Comparison of ENCODE assay signal across 1 cellular context in genomic region chr1:64483711-64484454, GRCh38.
TF ChIP-seq lines count a peak whose summit lies in the region.

No MANE protein-coding gene starts in this region.

TF ChIP-seq in WTC11, 78 proteins besides CTCF, POLR2A, EP300 and RAD21 (continued from another document):
- TF ChIP-seq, protein P1, sequence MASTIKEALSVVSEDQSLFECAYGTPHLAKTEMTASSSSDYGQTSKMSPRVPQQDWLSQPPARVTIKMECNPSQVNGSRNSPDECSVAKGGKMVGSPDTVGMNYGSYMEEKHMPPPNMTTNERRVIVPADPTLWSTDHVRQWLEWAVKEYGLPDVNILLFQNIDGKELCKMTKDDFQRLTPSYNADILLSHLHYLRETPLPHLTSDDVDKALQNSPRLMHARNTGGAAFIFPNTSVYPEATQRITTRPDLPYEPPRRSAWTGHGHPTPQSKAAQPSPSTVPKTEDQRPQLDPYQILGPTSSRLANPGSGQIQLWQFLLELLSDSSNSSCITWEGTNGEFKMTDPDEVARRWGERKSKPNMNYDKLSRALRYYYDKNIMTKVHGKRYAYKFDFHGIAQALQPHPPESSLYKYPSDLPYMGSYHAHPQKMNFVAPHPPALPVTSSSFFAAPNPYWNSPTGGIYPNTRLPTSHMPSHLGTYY (CRISPR knock-in tag; IDR thresholded peaks at IDR 0.05): no peak
- TF ChIP-seq, protein P2, sequence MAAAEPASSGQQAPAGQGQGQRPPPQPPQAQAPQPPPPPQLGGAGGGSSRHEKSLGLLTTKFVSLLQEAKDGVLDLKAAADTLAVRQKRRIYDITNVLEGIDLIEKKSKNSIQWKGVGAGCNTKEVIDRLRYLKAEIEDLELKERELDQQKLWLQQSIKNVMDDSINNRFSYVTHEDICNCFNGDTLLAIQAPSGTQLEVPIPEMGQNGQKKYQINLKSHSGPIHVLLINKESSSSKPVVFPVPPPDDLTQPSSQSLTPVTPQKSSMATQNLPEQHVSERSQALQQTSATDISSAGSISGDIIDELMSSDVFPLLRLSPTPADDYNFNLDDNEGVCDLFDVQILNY (CRISPR knock-in tag; IDR thresholded peaks at IDR 0.05): no peak
- TF ChIP-seq ZBTB21 (CRISPR knock-in tag; IDR thresholded peaks at IDR 0.05; ENCODE audit: borderline replicate concordance) (no peak), ZNF219 (CRISPR knock-in tag; IDR thresholded peaks at IDR 0.05; ENCODE audit: borderline replicate concordance) (no peak), ZNF396 (CRISPR knock-in tag; IDR thresholded peaks at IDR 0.05; ENCODE audit: borderline replicate concordance) (no peak), TEAD4 (CRISPR knock-in tag; IDR thresholded peaks at IDR 0.05) (no peak), SMAD3 (CRISPR knock-in tag; IDR thresholded peaks at IDR 0.05; ENCODE audit: borderline replicate concordance) (no peak), STAT6 (CRISPR knock-in tag; conservative IDR thresholded peaks at IDR 0.05; ENCODE audit: low read depth) (no peak), AFF4 (CRISPR knock-in tag; IDR thresholded peaks at IDR 0.05; ENCODE audit: borderline replicate concordance) (no peak)
- TF ChIP-seq, protein P3, sequence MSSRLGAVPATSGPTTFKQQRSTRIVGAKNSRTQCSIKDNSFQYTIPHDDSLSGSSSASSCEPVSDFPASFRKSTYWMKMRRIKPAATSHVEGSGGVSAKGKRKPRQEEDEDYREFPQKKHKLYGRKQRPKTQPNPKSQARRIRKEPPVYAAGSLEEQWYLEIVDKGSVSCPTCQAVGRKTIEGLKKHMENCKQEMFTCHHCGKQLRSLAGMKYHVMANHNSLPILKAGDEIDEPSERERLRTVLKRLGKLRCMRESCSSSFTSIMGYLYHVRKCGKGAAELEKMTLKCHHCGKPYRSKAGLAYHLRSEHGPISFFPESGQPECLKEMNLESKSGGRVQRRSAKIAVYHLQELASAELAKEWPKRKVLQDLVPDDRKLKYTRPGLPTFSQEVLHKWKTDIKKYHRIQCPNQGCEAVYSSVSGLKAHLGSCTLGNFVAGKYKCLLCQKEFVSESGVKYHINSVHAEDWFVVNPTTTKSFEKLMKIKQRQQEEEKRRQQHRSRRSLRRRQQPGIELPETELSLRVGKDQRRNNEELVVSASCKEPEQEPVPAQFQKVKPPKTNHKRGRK (CRISPR knock-in tag; IDR thresholded peaks at IDR 0.05; ENCODE audit: borderline replicate concordance): no peak
- TF ChIP-seq, protein P4, sequence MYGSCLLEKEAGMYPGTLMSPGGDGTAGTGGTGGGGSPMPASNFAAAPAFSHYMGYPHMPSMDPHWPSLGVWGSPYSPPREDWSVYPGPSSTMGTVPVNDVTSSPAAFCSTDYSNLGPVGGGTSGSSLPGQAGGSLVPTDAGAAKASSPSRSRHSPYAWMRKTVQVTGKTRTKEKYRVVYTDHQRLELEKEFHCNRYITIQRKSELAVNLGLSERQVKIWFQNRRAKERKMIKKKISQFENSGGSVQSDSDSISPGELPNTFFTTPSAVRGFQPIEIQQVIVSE (CRISPR knock-in tag; IDR thresholded peaks at IDR 0.05; ENCODE audit: borderline replicate concordance): no peak
- TF ChIP-seq, protein P5, sequence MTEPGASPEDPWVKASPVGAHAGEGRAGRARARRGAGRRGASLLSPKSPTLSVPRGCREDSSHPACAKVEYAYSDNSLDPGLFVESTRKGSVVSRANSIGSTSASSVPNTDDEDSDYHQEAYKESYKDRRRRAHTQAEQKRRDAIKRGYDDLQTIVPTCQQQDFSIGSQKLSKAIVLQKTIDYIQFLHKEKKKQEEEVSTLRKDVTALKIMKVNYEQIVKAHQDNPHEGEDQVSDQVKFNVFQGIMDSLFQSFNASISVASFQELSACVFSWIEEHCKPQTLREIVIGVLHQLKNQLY (CRISPR knock-in tag; IDR thresholded peaks at IDR 0.05): no peak
